Comparison of ENCODE assay signal across 18 cellular contexts in genomic region chrX:21802054-21802660, GRCh38. TPM values are rescaled to one million over a fixed set of nuclear protein-coding genes. Genes with fewer than 3 reads are reported as not detected.
"Had no signal": no experiment of that assay in that cellular context is flagged by ENCODE, and none has a peak within 500 bp of the region (broad histone marks: within the 10 kb centered on the region; RNA-seq: fewer than 3 reads in every experiment).

No MANE protein-coding gene starts in this region.

- H3K36me3 ChIP-seq: colonic mucosa, heart left ventricle, left ventricle myocardium inferior, ovary, upper lobe of right lung had no signal

- H3K4me1 ChIP-seq: colonic mucosa, left ventricle myocardium inferior, testis, upper lobe of right lung had no signal

- H3K4me3 ChIP-seq: colonic mucosa, heart left ventricle, left ventricle myocardium inferior, ovary, testis, upper lobe of right lung had no signal

- H3K27me3 ChIP-seq: colonic mucosa, ovary, testis, upper lobe of right lung had no signal

- ATAC-seq: activated T-helper 17 cell treated with anti-CD3 and anti-CD28 coated beads, Interleukin-2, amount 50 U/mL, for 72 hours; heart left ventricle; upper lobe of right lung had no signal

- H3K9me3 ChIP-seq: colonic mucosa, heart left ventricle, left ventricle myocardium inferior, ovary, testis, upper lobe of right lung had no signal

- H3K27ac ChIP-seq: colonic mucosa, left ventricle myocardium inferior, ovary, testis, upper lobe of right lung had no signal

- DNase-seq: activated B cell treated with CpG ODN at 0.5 μM for 24 hours; activated CD4-positive, alpha-beta T cell treated with anti-CD3 and anti-CD28 coated beads, Interleukin-2, amount 10 ng/mL, durations not matched to agents 7 days and 5 days; activated naive CD4-positive, alpha-beta T cell treated with anti-CD3 and anti-CD28 coated beads for 36 hours; activated T-cell treated with anti-CD3 and anti-CD28 coated beads for 4 hours; caudate nucleus; colonic mucosa; heart left ventricle; islet precursor cell; left ventricle myocardium inferior; nephron progenitor cell; ovary; stimulated activated CD4-positive, alpha-beta T cell treated with anti-CD3 and anti-CD28 coated beads, Interleukin-4, amount 100 ng/mL, for 24 hours; testis; upper lobe of right lung had no signal

RNA-seq across cellular contexts. Expression of gene SMPX, which starts 44.2 kb away (rescaled TPM):
- total RNA-seq: activated B cell treated with CpG ODN at 0.5 μM for 24 hours; activated CD4-positive, alpha-beta T cell treated with anti-CD3 and anti-CD28 coated beads, Interleukin-2, amount 10 ng/mL, durations not matched to agents 7 days and 5 days; activated CD8-positive, alpha-beta memory T cell treated with anti-CD3 and anti-CD28 coated beads for 36 hours; activated naive CD4-positive, alpha-beta T cell treated with anti-CD3 and anti-CD28 coated beads for 36 hours; activated T-helper 17 cell treated with anti-CD3 and anti-CD28 coated beads, Interleukin-2, amount 50 U/mL, for 72 hours; fibroblast of lung; frontal cortex; testis; upper lobe of right lung had no signal
- polyA plus RNA-seq: fibroblast of lung had no signal
